Comparison of ENCODE assay signal across 7 cellular contexts in genomic region chr17:76382803-76383644, GRCh38. TPM values are rescaled to one million over a fixed set of nuclear protein-coding genes. Genes with fewer than 3 reads are reported as not detected.
A peak's percentile ranks its signal among the peaks of the same experiment; 100 is the strongest.
DNase-seq lines count a peak whose midpoint lies in the region; ATAC-seq and TF ChIP-seq lines count a peak whose summit lies in the region.

No MANE protein-coding gene starts in this region.

- intact Hi-C loops in activated CD8-positive, alpha-beta T cell treated with anti-CD3 and anti-CD28 coated beads for 36 hours (cut with micrococcal nuclease), result no loop called here

- no peaks in the 10 kb centered on the region for H3K9me3 Mint-ChIP-seq in activated CD8-positive, alpha-beta T cell treated with anti-CD3 and anti-CD28 coated beads for 36 hours
- no peaks in the 10 kb centered on the region for H3K9me3 Mint-ChIP-seq in natural killer cell treated with Interleukin-12 subunit alpha and Interleukin-12 subunit beta and Interleukin-15 and Interleukin-18, amount 100 ng/mL, for 72 hours

- peak overlapping the region in 1 of 2 donors; percentile 59 for H3K9ac ChIP-seq in stomach smooth muscle (ENCODE audit: low read length in 2 of 2)

- CTCF ChIA-PET in activated CD8-positive, alpha-beta T cell treated with anti-CD3 and anti-CD28 coated beads for 36 hours (lab: Charles Lee), result interaction anchor here (0.9 to 10.8 kb wide), 5 partner anchors 9 to 104 kb away, joined by 3 to 135 read pairs (median 15); partner anchors contain the start of genes PRPSAP1 and QRICH2

- H3K36me3 Mint-ChIP-seq in activated CD8-positive, alpha-beta T cell treated with anti-CD3 and anti-CD28 coated beads for 36 hours (ENCODE audit: low read depth), result peaks cover 7% of the 10 kb centered on the region
- no peaks in the 10 kb centered on the region for H3K36me3 Mint-ChIP-seq in natural killer cell treated with Interleukin-12 subunit alpha and Interleukin-12 subunit beta and Interleukin-15 and Interleukin-18, amount 100 ng/mL, for 72 hours

- H3K4me1 ChIP-seq in stomach smooth muscle (ENCODE audit: control insufficient read depth, insufficient read depth, low read length), result peaks cover 43% of the 10 kb centered on the region

- peak; percentile 66 for DNase-seq in M059J (ENCODE audit: low read depth)
- DNase-seq in activated CD8-positive, alpha-beta T cell treated with anti-CD3 and anti-CD28 coated beads for 36 hours, result peak; percentile 86
- peak; percentile 82 for DNase-seq in erythroblast (lab: John Stamatoyannopoulos, UW)
- peak; percentile 86 for DNase-seq in natural killer cell treated with Interleukin-12 subunit alpha and Interleukin-12 subunit beta and Interleukin-15 and Interleukin-18, amount 100 ng/mL, for 72 hours (ENCODE audit: low spot score)

- no peaks in the 10 kb centered on the region for H3K9me3 ChIP-seq in stomach smooth muscle (ENCODE audit: control insufficient read depth in 2 of 2, low read length in 2 of 2)

- no peak for TF ChIP-seq CTCF in activated CD8-positive, alpha-beta T cell treated with anti-CD3 and anti-CD28 coated beads for 36 hours (IDR thresholded peaks at IDR 0.05)

- H3K4me3 ChIP-seq in stomach smooth muscle (ENCODE audit: low read length in 2 of 2), result peak overlapping the region; percentile 63 to 73

- no peaks in the 10 kb centered on the region for H3K27me3 Mint-ChIP-seq in activated CD8-positive, alpha-beta T cell treated with anti-CD3 and anti-CD28 coated beads for 36 hours
- H3K27me3 Mint-ChIP-seq in natural killer cell treated with Interleukin-12 subunit alpha and Interleukin-12 subunit beta and Interleukin-15 and Interleukin-18, amount 100 ng/mL, for 72 hours, result no peaks in the 10 kb centered on the region

- peak; percentile 16 for TF ChIP-seq POLR2A in GM15510 (IDR thresholded peaks at IDR 0.05; ENCODE audit: borderline replicate concordance, extremely low read depth, insufficient read length)
- no peak for TF ChIP-seq POLR2A in erythroblast (IDR thresholded peaks at IDR 0.05; ENCODE audit: low read length)

- H3K27ac Mint-ChIP-seq in activated CD8-positive, alpha-beta T cell treated with anti-CD3 and anti-CD28 coated beads for 36 hours, result peak overlapping the region; percentile 93
- peak overlapping the region; percentile 79 to 92 for H3K27ac Mint-ChIP-seq in natural killer cell treated with Interleukin-12 subunit alpha and Interleukin-12 subunit beta and Interleukin-15 and Interleukin-18, amount 100 ng/mL, for 72 hours

- POLR2A ChIA-PET in activated CD8-positive, alpha-beta T cell treated with anti-CD3 and anti-CD28 coated beads for 36 hours (lab: Charles Lee), result interaction anchor here (0.9 to 5.1 kb wide), 5 partner anchors 13 to 117 kb away, joined by 3 to 42 read pairs (median 8); partner anchors contain the start of genes PRPSAP1 and RHBDF2

- peak overlapping the region; percentile 77 for H3K4me3 Mint-ChIP-seq in activated CD8-positive, alpha-beta T cell treated with anti-CD3 and anti-CD28 coated beads for 36 hours
- H3K4me3 Mint-ChIP-seq in natural killer cell treated with Interleukin-12 subunit alpha and Interleukin-12 subunit beta and Interleukin-15 and Interleukin-18, amount 100 ng/mL, for 72 hours, result peak overlapping the region; percentile 94

- H3K36me3 ChIP-seq in stomach smooth muscle (ENCODE audit: control insufficient read depth in 2 of 2, insufficient read depth in 2 of 2, low read length in 2 of 2), result no peaks in the 10 kb centered on the region

- no peak overlapping the region for H3K27ac ChIP-seq in stomach smooth muscle (ENCODE audit: low read length)

- ATAC-seq in activated CD8-positive, alpha-beta T cell treated with anti-CD3 and anti-CD28 coated beads for 36 hours, result peak; percentile 64
- peak; percentile 71 to 79 for ATAC-seq in natural killer cell treated with Interleukin-12 subunit alpha and Interleukin-12 subunit beta and Interleukin-15 and Interleukin-18, amount 100 ng/mL, for 72 hours
- ATAC-seq in HG03045 (IDR thresholded peaks at IDR 0.05; ENCODE audit: unreplicated experiment), result no peak

- peaks cover 3% of the 10 kb centered on the region for H3K4me1 Mint-ChIP-seq in activated CD8-positive, alpha-beta T cell treated with anti-CD3 and anti-CD28 coated beads for 36 hours (ENCODE audit: low read depth)
- H3K4me1 Mint-ChIP-seq in natural killer cell treated with Interleukin-12 subunit alpha and Interleukin-12 subunit beta and Interleukin-15 and Interleukin-18, amount 100 ng/mL, for 72 hours (ENCODE audit: low read depth in 2 of 2), result peaks cover 0 to 18% of the 10 kb centered on the region in 2 donors

- peaks cover 7 to 28% of the 10 kb centered on the region in 2 donors for H3K27me3 ChIP-seq in stomach smooth muscle (ENCODE audit: control insufficient read depth in 1 of 2, insufficient read depth in 2 of 2, low read length in 2 of 2)

RNA-seq across cellular contexts. Expression of gene SPHK1, which starts 1.4 kb away (rescaled TPM):
- total RNA-seq in M059J (2014; rRNA removed; shearing (Covaris generic)), result 33.8 and 41.2 TPM in 2 replicates
- total RNA-seq in activated CD8-positive, alpha-beta T cell treated with anti-CD3 and anti-CD28 coated beads for 36 hours, result 10 to 100 TPM; 15.7 to 17.7 TPM
- 10 to 100 TPM; 13.9 to 14.5 TPM for total RNA-seq in natural killer cell treated with Interleukin-12 subunit alpha and Interleukin-12 subunit beta and Interleukin-15 and Interleukin-18, amount 100 ng/mL, for 72 hours

RNA-seq across cellular contexts. Expression of gene PRPSAP1, which starts 29.3 kb away (rescaled TPM):
- total RNA-seq in M059J (2014; rRNA removed; shearing (Covaris generic)), result 36.8 and 52.9 TPM in 2 replicates
- total RNA-seq in activated CD8-positive, alpha-beta T cell treated with anti-CD3 and anti-CD28 coated beads for 36 hours, result 10 to 100 TPM; 28.1 to 29.9 TPM
- total RNA-seq in natural killer cell treated with Interleukin-12 subunit alpha and Interleukin-12 subunit beta and Interleukin-15 and Interleukin-18, amount 100 ng/mL, for 72 hours, result 10 to 100 TPM; 45.0 to 57.4 TPM
